ENCODE assay signal across 16 cellular contexts in genomic region chr5:115627295-115627825, GRCh38. TPM values are rescaled to one million over a fixed set of nuclear protein-coding genes. Genes with fewer than 3 reads are reported as not detected.
DNase-seq lines count a peak whose midpoint lies in the region; ATAC-seq and TF ChIP-seq lines count a peak whose summit lies in the region.
"Had no signal": no experiment of that assay in that cellular context is flagged by ENCODE, and none has a peak within 500 bp of the region (broad histone marks: within the 10 kb centered on the region; RNA-seq: fewer than 3 reads in every experiment).

No MANE protein-coding gene starts in this region.

- no peak overlapping the region for H3K27ac Mint-ChIP-seq in activated naive CD8-positive, alpha-beta T cell
- H3K27ac Mint-ChIP-seq in activated naive CD8-positive, alpha-beta T cell treated with anti-CD3 and anti-CD28 coated beads, Interleukin-2, amount 50 U/mL, for 24 hours: no peak overlapping the region
- H3K27ac Mint-ChIP-seq in type B pancreatic cell: no peak overlapping the region
- H3K27ac Mint-ChIP-seq: dendritic cell treated with granulocyte-macrophage colony-stimulating factor and Interleukin-4, amounts not matched to agents 40 ng/mL and 50 ng/mL, for 4 days had no signal

- H3K4me1 Mint-ChIP-seq in activated naive CD8-positive, alpha-beta T cell (ENCODE audit: low read depth): peaks cover 18% of the 10 kb centered on the region
- peaks cover 12% of the 10 kb centered on the region for H3K4me1 Mint-ChIP-seq in activated naive CD8-positive, alpha-beta T cell treated with anti-CD3 and anti-CD28 coated beads, Interleukin-2, amount 50 U/mL, for 24 hours
- peaks cover 12% of the 10 kb centered on the region for H3K4me1 Mint-ChIP-seq in type B pancreatic cell (ENCODE audit: unreplicated experiment)

- no peak for ATAC-seq in activated naive CD8-positive, alpha-beta T cell treated with anti-CD3 and anti-CD28 coated beads, Interleukin-2, amount 50 U/mL, for 24 hours
- no peak for ATAC-seq in GM21717 (IDR thresholded peaks at IDR 0.05; ENCODE audit: unreplicated experiment)
- ATAC-seq: SK-N-SH treated with all-trans-retinoic acid at 6 μM for 48 hours had no signal

- H3K4me3 ChIP-seq in fibroblast of mammary gland (ENCODE audit: control insufficient read depth, low read depth, low read length): no peak overlapping the region

- H3K9me3 Mint-ChIP-seq in activated naive CD8-positive, alpha-beta T cell (ENCODE audit: low read depth): no peaks in the 10 kb centered on the region
- H3K9me3 Mint-ChIP-seq in activated naive CD8-positive, alpha-beta T cell treated with anti-CD3 and anti-CD28 coated beads, Interleukin-2, amount 50 U/mL, for 24 hours: no peaks in the 10 kb centered on the region
- no peaks in the 10 kb centered on the region for H3K9me3 Mint-ChIP-seq in type B pancreatic cell
- H3K9me3 Mint-ChIP-seq: dendritic cell treated with granulocyte-macrophage colony-stimulating factor and Interleukin-4, amounts not matched to agents 40 ng/mL and 50 ng/mL, for 4 days had no signal

- H3K27me3 Mint-ChIP-seq in activated naive CD8-positive, alpha-beta T cell: no peaks in the 10 kb centered on the region
- H3K27me3 Mint-ChIP-seq in activated naive CD8-positive, alpha-beta T cell treated with anti-CD3 and anti-CD28 coated beads, Interleukin-2, amount 50 U/mL, for 24 hours: no peaks in the 10 kb centered on the region
- H3K27me3 Mint-ChIP-seq in type B pancreatic cell: no peaks in the 10 kb centered on the region
- H3K27me3 Mint-ChIP-seq: dendritic cell treated with granulocyte-macrophage colony-stimulating factor and Interleukin-4, amounts not matched to agents 40 ng/mL and 50 ng/mL, for 4 days had no signal

- no peak for TF ChIP-seq CTCF in fibroblast of mammary gland (conservative IDR thresholded peaks at IDR 0.05; ENCODE audit: control insufficient read depth, insufficient read depth, low read depth, low read length)
- peak; percentile 30 for TF ChIP-seq CTCF in type B pancreatic cell (conservative IDR thresholded peaks at IDR 0.05)

- no peaks in the 10 kb centered on the region for H3K36me3 Mint-ChIP-seq in activated naive CD8-positive, alpha-beta T cell
- peaks cover 4% of the 10 kb centered on the region for H3K36me3 Mint-ChIP-seq in activated naive CD8-positive, alpha-beta T cell treated with anti-CD3 and anti-CD28 coated beads, Interleukin-2, amount 50 U/mL, for 24 hours (ENCODE audit: low read depth)
- peaks cover 6% of the 10 kb centered on the region for H3K36me3 Mint-ChIP-seq in type B pancreatic cell

- H3K4me3 Mint-ChIP-seq in activated naive CD8-positive, alpha-beta T cell: peak overlapping the region; percentile 35
- H3K4me3 Mint-ChIP-seq in activated naive CD8-positive, alpha-beta T cell treated with anti-CD3 and anti-CD28 coated beads, Interleukin-2, amount 50 U/mL, for 24 hours: no peak overlapping the region
- peak overlapping the region; percentile 45 for H3K4me3 Mint-ChIP-seq in type B pancreatic cell
- H3K4me3 Mint-ChIP-seq: dendritic cell treated with granulocyte-macrophage colony-stimulating factor and Interleukin-4, amounts not matched to agents 40 ng/mL and 50 ng/mL, for 4 days had no signal

- no peak for DNase-seq in activated naive CD8-positive, alpha-beta T cell treated with anti-CD3 and anti-CD28 coated beads, Interleukin-2, amount 50 U/mL, for 24 hours
- DNase-seq in NCI-H69 (lab: John Stamatoyannopoulos, UW): peak; percentile 21
- peak; percentile 23 for DNase-seq in fibroblast of mammary gland (ENCODE audit: low read depth)
- no peak for DNase-seq in type B pancreatic cell (ENCODE audit: extremely low spot score, unreplicated experiment)
- DNase-seq in GM03348 (ENCODE audit: low spot score): no peak
- DNase-seq in RPMI8226: no peak
- DNase-seq: mesendoderm, NCI-H187 treated with DMSO at 0.1 percent for 48 hours, NCI-H446 treated with DMSO at 0.1 percent for 48 hours, occipital lobe, WERI-Rb-1 had no signal

RNA-seq across cellular contexts. Expression of gene TMED7, which starts 1.5 kb away (rescaled TPM):
- total RNA-seq in type B pancreatic cell (ENCODE audit: low replicate concordance): 77.2 and 102 TPM in 2 replicates

RNA-seq across cellular contexts. Expression of gene TICAM2, which starts 25.1 kb away (rescaled TPM):
- total RNA-seq in type B pancreatic cell (ENCODE audit: low replicate concordance): 0.59 and 1.1 TPM in 2 replicates
- total RNA-seq: HT-29 had no signal

Comparison
In these comparisons a context has a peak if more than half of its experiments do, and no peak if none do; other contexts are left out.
1. DNase-seq: peak in NCI-H69 (single experiment) and fibroblast of mammary gland (single experiment); none in activated naive CD8-positive, alpha-beta T cell treated with anti-CD3 and anti-CD28 coated beads, Interleukin-2, amount 50 U/mL, for 24 hours (single experiment), type B pancreatic cell (single experiment), GM03348 (single experiment) and RPMI8226 (single experiment).